Comparison of ENCODE assay signal across 1 cellular context in genomic region chr7:112763996-112764395, GRCh38.
TF ChIP-seq lines count a peak whose summit lies in the region.

No MANE protein-coding gene starts in this region.

TF ChIP-seq in GM12878, 131 proteins besides CTCF, POLR2A, EP300 and RAD21 (continued from another document):
- TF ChIP-seq, protein P1, sequence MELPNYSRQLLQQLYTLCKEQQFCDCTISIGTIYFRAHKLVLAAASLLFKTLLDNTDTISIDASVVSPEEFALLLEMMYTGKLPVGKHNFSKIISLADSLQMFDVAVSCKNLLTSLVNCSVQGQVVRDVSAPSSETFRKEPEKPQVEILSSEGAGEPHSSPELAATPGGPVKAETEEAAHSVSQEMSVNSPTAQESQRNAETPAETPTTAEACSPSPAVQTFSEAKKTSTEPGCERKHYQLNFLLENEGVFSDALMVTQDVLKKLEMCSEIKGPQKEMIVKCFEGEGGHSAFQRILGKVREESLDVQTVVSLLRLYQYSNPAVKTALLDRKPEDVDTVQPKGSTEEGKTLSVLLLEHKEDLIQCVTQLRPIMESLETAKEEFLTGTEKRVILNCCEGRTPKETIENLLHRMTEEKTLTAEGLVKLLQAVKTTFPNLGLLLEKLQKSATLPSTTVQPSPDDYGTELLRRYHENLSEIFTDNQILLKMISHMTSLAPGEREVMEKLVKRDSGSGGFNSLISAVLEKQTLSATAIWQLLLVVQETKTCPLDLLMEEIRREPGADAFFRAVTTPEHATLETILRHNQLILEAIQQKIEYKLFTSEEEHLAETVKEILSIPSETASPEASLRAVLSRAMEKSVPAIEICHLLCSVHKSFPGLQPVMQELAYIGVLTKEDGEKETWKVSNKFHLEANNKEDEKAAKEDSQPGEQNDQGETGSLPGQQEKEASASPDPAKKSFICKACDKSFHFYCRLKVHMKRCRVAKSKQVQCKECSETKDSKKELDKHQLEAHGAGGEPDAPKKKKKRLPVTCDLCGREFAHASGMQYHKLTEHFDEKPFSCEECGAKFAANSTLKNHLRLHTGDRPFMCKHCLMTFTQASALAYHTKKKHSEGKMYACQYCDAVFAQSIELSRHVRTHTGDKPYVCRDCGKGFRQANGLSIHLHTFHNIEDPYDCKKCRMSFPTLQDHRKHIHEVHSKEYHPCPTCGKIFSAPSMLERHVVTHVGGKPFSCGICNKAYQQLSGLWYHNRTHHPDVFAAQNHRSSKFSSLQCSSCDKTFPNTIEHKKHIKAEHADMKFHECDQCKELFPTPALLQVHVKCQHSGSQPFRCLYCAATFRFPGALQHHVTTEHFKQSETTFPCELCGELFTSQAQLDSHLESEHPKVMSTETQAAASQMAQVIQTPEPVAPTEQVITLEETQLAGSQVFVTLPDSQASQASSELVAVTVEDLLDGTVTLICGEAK (IDR thresholded peaks at IDR 0.05; ENCODE audit: borderline replicate concordance): peak; percentile 75; the same call in 1 of the 2 replicates
- TF ChIP-seq ZNF384 (IDR thresholded peaks at IDR 0.05; ENCODE audit: borderline replicate concordance, low read depth, low read length) (peak; percentile 65; the same call in 1 of the 2 replicates), MAX (IDR thresholded peaks at IDR 0.05; ENCODE audit: low read depth, low read length) (no peak), RAD51 (IDR thresholded peaks at IDR 0.05) (no peak), RFX5 (IDR thresholded peaks at IDR 0.05; ENCODE audit: low read depth, low read length) (no peak)
